ENCODE assay signal across 14 cellular contexts in the genomic region with DNA sequence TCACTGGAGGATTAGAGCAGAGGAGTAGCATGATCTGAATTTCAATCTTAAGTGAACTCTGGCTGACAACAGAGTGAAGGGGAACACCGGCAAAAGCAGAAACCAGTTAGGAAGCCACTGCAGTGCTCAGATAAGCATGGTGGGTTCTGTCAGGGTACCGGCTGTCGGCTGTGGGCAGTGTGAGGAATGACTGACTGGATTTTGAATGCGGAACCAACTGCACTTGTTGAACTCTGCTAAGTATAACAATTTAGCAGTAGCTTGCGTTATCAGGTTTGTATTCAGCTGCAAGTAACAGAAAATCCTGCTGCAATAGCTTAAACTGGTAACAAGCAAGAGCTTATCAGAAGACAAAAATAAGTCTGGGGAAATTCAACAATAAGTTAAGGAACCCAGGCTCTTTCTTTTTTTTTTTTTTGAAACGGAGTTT.
DNase-seq lines count a peak whose midpoint lies in the region; ATAC-seq and TF ChIP-seq lines count a peak whose summit lies in the region.
"Had no signal": no experiment of that assay in that cellular context is flagged by ENCODE, and none has a peak within 500 bp of the region (broad histone marks: within the 10 kb centered on the region; RNA-seq: fewer than 3 reads in every experiment).

No MANE protein-coding gene starts in this region.

- H3K79me2 ChIP-seq in OCI-LY3 (ENCODE audit: low read length) = peaks cover 92% of the 10 kb centered on the region

- H3K4me3 ChIP-seq in OCI-LY3 (ENCODE audit: low read length) = peak overlapping the region; percentile 29; the same call in 1 of the 2 replicates
- H3K4me3 ChIP-seq: SK-N-MC had no signal

- H3K36me3 ChIP-seq in OCI-LY3 (replicated peaks; ENCODE audit: low read depth, low read length) = peaks cover 30% of the 10 kb centered on the region

- peak; percentile 1 for DNase-seq in NOMO-1 treated with dmso at 0.1 percent for 144 hours (lab: John Stamatoyannopoulos, UW; ENCODE audit: unreplicated experiment)
- no peak for DNase-seq in NOMO-1 treated with DMSO at 0.1 percent for 48 hours (lab: John Stamatoyannopoulos, UW; ENCODE audit: unreplicated experiment)
- no peak for DNase-seq in stimulated activated effector memory CD8-positive, alpha-beta T cell treated with anti-CD3 and anti-CD28 coated beads, Interleukin-12 subunit alpha, Interleukin-12 subunit beta, amount 100 ng/mL, for 72 hours (ENCODE audit: low spot score in 2 of 2)
- DNase-seq in HPDE6-E6E7 (ENCODE audit: extremely low spot score) = no peak
- DNase-seq in stimulated activated CD4-positive, alpha-beta T cell treated with anti-CD3 and anti-CD28 coated beads, Interleukin-1b, Interleukin-23, amount 100 ng/mL, for 48 hours = no peak
- DNase-seq: kidney glomerular epithelial cell, NCI-H1930, NCI-H82 had no signal

- TF ChIP-seq CTCF in OCI-LY3 (IDR thresholded peaks at IDR 0.05; ENCODE audit: low read depth, low read length) = no peak

- H3K9me3 ChIP-seq in OCI-LY3 (ENCODE audit: insufficient read depth, low read length) = no peaks in the 10 kb centered on the region

- no peak overlapping the region for H3K9ac ChIP-seq in OCI-LY3 (ENCODE audit: low read length)

- peak overlapping the region; percentile 74 for H3K4me2 ChIP-seq in OCI-LY3 (ENCODE audit: low read length)

- ATAC-seq in GM21825 (IDR thresholded peaks at IDR 0.05; ENCODE audit: unreplicated experiment) = peak; percentile 28
- no peak for ATAC-seq in stimulated activated effector memory CD8-positive, alpha-beta T cell treated with anti-CD3 and anti-CD28 coated beads, Interleukin-12 subunit alpha, Interleukin-12 subunit beta, amount 100 ng/mL, for 72 hours
- ATAC-seq in HG03342 (IDR thresholded peaks at IDR 0.05; ENCODE audit: unreplicated experiment) = no peak
- ATAC-seq: HepG2 had no signal

- peaks cover 49% of the 10 kb centered on the region for H4K20me1 ChIP-seq in OCI-LY3 (ENCODE audit: insufficient read depth, low read length)

- no peaks in the 10 kb centered on the region for H3K27me3 ChIP-seq in OCI-LY3 (ENCODE audit: low read depth, low read length)

- no peak overlapping the region for H2AFZ ChIP-seq in OCI-LY3 (ENCODE audit: low read depth, low read length)

- peaks cover 68% of the 10 kb centered on the region for H3K4me1 ChIP-seq in OCI-LY3 (ENCODE audit: low read length)

- H3K4me3 Mint-ChIP-seq in stimulated activated effector memory CD8-positive, alpha-beta T cell treated with anti-CD3 and anti-CD28 coated beads, Interleukin-12 subunit alpha, Interleukin-12 subunit beta, amount 100 ng/mL, for 72 hours = no peak overlapping the region

- H3K9me3 Mint-ChIP-seq in stimulated activated effector memory CD8-positive, alpha-beta T cell treated with anti-CD3 and anti-CD28 coated beads, Interleukin-12 subunit alpha, Interleukin-12 subunit beta, amount 100 ng/mL, for 72 hours = no peaks in the 10 kb centered on the region

- peak overlapping the region; percentile 8; the same call in 1 of the 2 replicates for H3K27ac ChIP-seq in OCI-LY3 (ENCODE audit: low read length)
- H3K27ac ChIP-seq: 22Rv1, SK-N-MC had no signal

- peaks cover 17% of the 10 kb centered on the region for H3K36me3 Mint-ChIP-seq in stimulated activated effector memory CD8-positive, alpha-beta T cell treated with anti-CD3 and anti-CD28 coated beads, Interleukin-12 subunit alpha, Interleukin-12 subunit beta, amount 100 ng/mL, for 72 hours

- peaks cover 43% of the 10 kb centered on the region for H3K4me1 Mint-ChIP-seq in stimulated activated effector memory CD8-positive, alpha-beta T cell treated with anti-CD3 and anti-CD28 coated beads, Interleukin-12 subunit alpha, Interleukin-12 subunit beta, amount 100 ng/mL, for 72 hours

- H3K27ac Mint-ChIP-seq in stimulated activated effector memory CD8-positive, alpha-beta T cell treated with anti-CD3 and anti-CD28 coated beads, Interleukin-12 subunit alpha, Interleukin-12 subunit beta, amount 100 ng/mL, for 72 hours = peak overlapping the region; percentile 21
